In genomic region chr9:78828521-78828920, GRCh38 we compare ENCODE assay signal across 29 cellular contexts.
"Had no signal": no experiment of that assay in that cellular context is flagged by ENCODE, and none has a peak within 500 bp of the region (broad histone marks: within the 10 kb centered on the region; RNA-seq: fewer than 3 reads in every experiment).

No MANE protein-coding gene starts in this region.

- H3K27ac ChIP-seq: adrenal gland, breast epithelium, cardiac muscle cell, esophagus muscularis mucosa, foreskin keratinocyte, gastrocnemius medialis, heart left ventricle had no signal

- H3K4me3 ChIP-seq: adrenal gland, breast epithelium, cardiac muscle cell, esophagus muscularis mucosa, gastrocnemius medialis, heart left ventricle had no signal

- DNase-seq: activated CD4-positive, alpha-beta memory T cell treated with anti-CD3 and anti-CD28 coated beads, Interleukin-2, amount 10 ng/mL, durations not matched to agents 7 days and 5 days; activated CD4-positive, alpha-beta T cell treated with anti-CD3 and anti-CD28 coated beads for 1 hour; activated CD4-positive, alpha-beta T cell treated with anti-CD3 and anti-CD28 coated beads for 4 hours; activated CD4-positive, alpha-beta T cell treated with anti-CD3 and anti-CD28 coated beads, Interleukin-2, amount 10 ng/mL, durations not matched to agents 7 days and 5 days; activated CD4-positive, alpha-beta T cell treated with anti-CD3 and anti-CD28 coated beads, Interleukin-2, amount 50 U/mL, for 4 hours; activated CD8-positive, alpha-beta memory T cell treated with anti-CD3 and anti-CD28 coated beads, Interleukin-2, amount 50 U/mL, for 48 hours; activated effector memory CD4-positive, alpha-beta T cell treated with anti-CD3 and anti-CD28 coated beads, Interleukin-2, amount 50 U/mL, for 16 hours; activated naive CD4-positive, alpha-beta T cell treated with anti-CD3 and anti-CD28 coated beads for 36 hours; activated naive CD8-positive, alpha-beta T cell treated with anti-CD3 and anti-CD28 coated beads for 36 hours; activated naive CD8-positive, alpha-beta T cell treated with anti-CD3 and anti-CD28 coated beads, Interleukin-2, amount 50 U/mL, for 24 hours; activated T-cell treated with anti-CD3 and anti-CD28 coated beads, Interleukin-2, amount 50 U/mL, for 48 hours; amygdala; aorta; central memory CD4-positive, alpha-beta T cell; cortex of kidney; dermis blood vessel endothelial cell; effector CD4-positive, alpha-beta T cell; effector memory CD8-positive, alpha-beta T cell; erythroblast; foreskin keratinocyte; gastrocnemius medialis; glutamatergic neuron; heart left ventricle; T-helper 2 cell had no signal

- H3K4me1 ChIP-seq: adrenal gland, breast epithelium, esophagus muscularis mucosa, foreskin keratinocyte, gastrocnemius medialis, heart left ventricle had no signal

- H3K27me3 ChIP-seq: adrenal gland, breast epithelium, cardiac muscle cell, esophagus muscularis mucosa, foreskin keratinocyte, gastrocnemius medialis, heart left ventricle had no signal

- H3K9me3 ChIP-seq: adrenal gland, breast epithelium, esophagus muscularis mucosa, gastrocnemius medialis, heart left ventricle had no signal

- H3K36me3 ChIP-seq: adrenal gland, breast epithelium, cardiac muscle cell, esophagus muscularis mucosa, gastrocnemius medialis, heart left ventricle had no signal

- ATAC-seq: activated naive CD8-positive, alpha-beta T cell treated with anti-CD3 and anti-CD28 coated beads, Interleukin-2, amount 50 U/mL, for 24 hours; effector memory CD8-positive, alpha-beta T cell; foreskin keratinocyte; gastrocnemius medialis; heart left ventricle; WTC11 had no signal
